8 cellular contexts compared by ENCODE assay signal in the genomic region with DNA sequence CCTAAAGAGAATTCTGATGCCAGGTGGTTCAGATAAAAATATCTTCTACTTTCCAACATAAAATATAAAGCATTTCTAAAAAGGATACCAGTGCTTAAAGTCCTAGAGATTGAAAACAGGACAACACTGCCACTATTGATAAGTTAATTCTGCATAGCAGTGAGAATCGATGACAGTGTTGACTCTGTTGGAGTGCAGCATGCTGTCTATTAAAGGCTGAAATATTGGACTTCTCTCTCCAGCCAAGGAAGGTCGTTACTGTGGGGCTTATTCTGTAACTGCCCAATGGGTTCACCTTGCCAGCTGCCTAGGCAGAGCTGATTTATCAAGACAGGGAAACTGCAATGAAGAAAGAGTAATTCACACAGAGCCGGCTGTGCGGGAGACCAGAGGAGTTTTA.
"Had no signal": no experiment of that assay in that cellular context is flagged by ENCODE, and none has a peak within 500 bp of the region (broad histone marks: within the 10 kb centered on the region; RNA-seq: fewer than 3 reads in every experiment).

No MANE protein-coding gene starts in this region.

- H3K4me1 ChIP-seq: HAP-1 had no signal

- H3K4me3 Mint-ChIP-seq: HFFc6 had no signal

- H3K9me3 Mint-ChIP-seq: HFFc6 had no signal

- H3K9me3 ChIP-seq: HAP-1 had no signal

- H3K36me3 ChIP-seq: HAP-1 had no signal

- ATAC-seq: HCT116, K562 had no signal

- H3K27ac ChIP-seq: HL-60 had no signal

- H3K4me3 ChIP-seq: HAP-1, K562 had no signal

- DNase-seq: GOT3, H7, HFFc6, IMR-90 had no signal

- H3K27ac Mint-ChIP-seq: HFFc6 had no signal

- FAIRE-seq: K562 had no signal
